ENCODE assay signal across 17 cellular contexts in the genomic region with DNA sequence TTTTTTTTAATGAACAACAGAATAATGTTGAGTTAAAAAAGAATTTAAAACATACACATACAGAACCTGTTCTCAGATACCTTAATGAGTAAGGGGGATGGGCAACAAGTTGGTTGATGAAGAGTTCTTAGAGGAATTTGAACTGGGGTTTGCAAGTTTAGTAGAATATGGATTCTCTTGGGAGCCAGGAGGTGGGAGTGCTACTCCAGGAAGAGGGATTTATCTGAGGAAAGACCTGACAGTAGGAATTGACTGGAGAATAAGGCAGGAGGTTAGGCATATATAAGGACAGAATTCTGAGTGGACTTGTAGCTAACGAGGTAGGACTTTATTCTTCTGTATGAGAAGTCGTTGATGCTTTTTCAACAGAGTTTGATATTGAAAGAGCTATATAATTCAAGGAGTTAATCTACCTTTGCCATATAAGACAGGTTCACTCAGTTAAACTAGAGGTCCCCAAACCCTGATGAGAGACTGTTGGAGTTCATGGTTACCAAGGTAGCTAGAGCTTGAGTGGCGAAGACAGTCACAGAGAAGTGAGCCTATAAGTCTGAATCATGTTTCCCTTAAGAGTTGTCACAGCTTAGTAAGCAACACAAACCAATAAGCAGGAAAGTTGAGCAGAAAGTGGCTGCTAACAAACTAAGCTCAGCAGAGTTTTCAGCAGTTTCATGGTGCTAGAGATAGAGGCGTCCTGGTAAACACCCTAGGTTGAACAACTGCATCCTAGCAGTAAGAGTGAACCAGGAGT.
DNase-seq lines count a peak whose midpoint lies in the region; ATAC-seq and TF ChIP-seq lines count a peak whose summit lies in the region.
"Had no signal": no experiment of that assay in that cellular context is flagged by ENCODE, and none has a peak within 500 bp of the region (broad histone marks: within the 10 kb centered on the region; RNA-seq: fewer than 3 reads in every experiment).

No MANE protein-coding gene starts in this region.

- no peak overlapping the region for H3K4me3 ChIP-seq in vagina
- H3K4me3 ChIP-seq: breast epithelium, esophagus muscularis mucosa, lung, psoas muscle, SJSA1 had no signal

- intact Hi-C loops in vagina (cut with DNase I): no loop called here

- TF ChIP-seq CTCF in vagina (IDR thresholded peaks at IDR 0.05): no peak

- ATAC-seq in activated naive CD8-positive, alpha-beta T cell treated with anti-CD3 and anti-CD28 coated beads, Interleukin-2, amount 50 U/mL, for 24 hours: peak; percentile 79

- H3K4me1 ChIP-seq in vagina: peaks cover 28% of the 10 kb centered on the region
- H3K4me1 ChIP-seq: breast epithelium, SJSA1 had no signal

- peak overlapping the region; percentile 57 for H3K27ac Mint-ChIP-seq in activated naive CD4-positive, alpha-beta T cell treated with anti-CD3 and anti-CD28 coated beads, Interleukin-2, amount 50 U/mL, for 24 hours
- H3K27ac Mint-ChIP-seq in activated naive CD8-positive, alpha-beta T cell treated with anti-CD3 and anti-CD28 coated beads, Interleukin-2, amount 50 U/mL, for 24 hours: peak overlapping the region; percentile 75
- H3K27ac Mint-ChIP-seq in stimulated activated naive CD8-positive, alpha-beta T cell treated with anti-CD3 and anti-CD28 coated beads, Interleukin-15, Interleukin-2, amounts not matched to agents 100 ng/mL and 50 ng/mL, for 24 hours: peak overlapping the region; percentile 85

- DNase-seq in activated naive CD4-positive, alpha-beta T cell treated with anti-CD3 and anti-CD28 coated beads, Interleukin-2, amount 50 U/mL, for 16 hours: no peak
- DNase-seq in NAMALWA (ENCODE audit: low spot score) (peak; percentile 21), midbrain (lab: John Stamatoyannopoulos, UW) (no peak), HPDE6-E6E7 (ENCODE audit: extremely low spot score) (no peak), vagina (ENCODE audit: extremely low spot score in 2 of 2) (no peak)
- DNase-seq in activated naive CD8-positive, alpha-beta T cell treated with anti-CD3 and anti-CD28 coated beads, Interleukin-2, amount 50 U/mL, for 24 hours: no peak
- DNase-seq: NCI-H187 treated with DMSO at 0.1 percent for 48 hours, NCI-H524, psoas muscle, T-helper 9 cell had no signal

- H3K4me1 Mint-ChIP-seq in activated naive CD4-positive, alpha-beta T cell treated with anti-CD3 and anti-CD28 coated beads, Interleukin-2, amount 50 U/mL, for 24 hours: peaks cover 85% of the 10 kb centered on the region
- peaks cover 82% of the 10 kb centered on the region for H3K4me1 Mint-ChIP-seq in activated naive CD8-positive, alpha-beta T cell treated with anti-CD3 and anti-CD28 coated beads, Interleukin-2, amount 50 U/mL, for 24 hours
- H3K4me1 Mint-ChIP-seq in stimulated activated naive CD8-positive, alpha-beta T cell treated with anti-CD3 and anti-CD28 coated beads, Interleukin-15, Interleukin-2, amounts not matched to agents 100 ng/mL and 50 ng/mL, for 24 hours (ENCODE audit: low read depth): peaks cover 84% of the 10 kb centered on the region

- no peaks in the 10 kb centered on the region for H3K9me3 ChIP-seq in vagina
- H3K9me3 ChIP-seq: breast epithelium, esophagus muscularis mucosa, psoas muscle, SJSA1 had no signal

- no peaks in the 10 kb centered on the region for H3K27me3 Mint-ChIP-seq in activated naive CD4-positive, alpha-beta T cell treated with anti-CD3 and anti-CD28 coated beads, Interleukin-2, amount 50 U/mL, for 24 hours
- H3K27me3 Mint-ChIP-seq in activated naive CD8-positive, alpha-beta T cell treated with anti-CD3 and anti-CD28 coated beads, Interleukin-2, amount 50 U/mL, for 24 hours: no peaks in the 10 kb centered on the region
- H3K27me3 Mint-ChIP-seq in stimulated activated naive CD8-positive, alpha-beta T cell treated with anti-CD3 and anti-CD28 coated beads, Interleukin-15, Interleukin-2, amounts not matched to agents 100 ng/mL and 50 ng/mL, for 24 hours: no peaks in the 10 kb centered on the region

- no peaks in the 10 kb centered on the region for H3K27me3 ChIP-seq in vagina
- H3K27me3 ChIP-seq: breast epithelium, esophagus muscularis mucosa, SJSA1 had no signal

- no peak for TF ChIP-seq POLR2A in vagina (IDR thresholded peaks at IDR 0.05)

- peak overlapping the region; percentile 35 for H3K4me3 Mint-ChIP-seq in activated naive CD4-positive, alpha-beta T cell treated with anti-CD3 and anti-CD28 coated beads, Interleukin-2, amount 50 U/mL, for 24 hours
- no peak overlapping the region for H3K4me3 Mint-ChIP-seq in activated naive CD8-positive, alpha-beta T cell treated with anti-CD3 and anti-CD28 coated beads, Interleukin-2, amount 50 U/mL, for 24 hours
- peak overlapping the region; percentile 25 for H3K4me3 Mint-ChIP-seq in stimulated activated naive CD8-positive, alpha-beta T cell treated with anti-CD3 and anti-CD28 coated beads, Interleukin-15, Interleukin-2, amounts not matched to agents 100 ng/mL and 50 ng/mL, for 24 hours
- H3K4me3 Mint-ChIP-seq: nephron had no signal

- H3K27ac ChIP-seq in vagina: no peak overlapping the region
- H3K27ac ChIP-seq: breast epithelium, esophagus muscularis mucosa, psoas muscle, SJSA1 had no signal

- H3K9me3 Mint-ChIP-seq in activated naive CD4-positive, alpha-beta T cell treated with anti-CD3 and anti-CD28 coated beads, Interleukin-2, amount 50 U/mL, for 24 hours: peaks cover 11% of the 10 kb centered on the region
- H3K9me3 Mint-ChIP-seq in activated naive CD8-positive, alpha-beta T cell treated with anti-CD3 and anti-CD28 coated beads, Interleukin-2, amount 50 U/mL, for 24 hours: peaks cover 22% of the 10 kb centered on the region
- peaks cover 6% of the 10 kb centered on the region for H3K9me3 Mint-ChIP-seq in stimulated activated naive CD8-positive, alpha-beta T cell treated with anti-CD3 and anti-CD28 coated beads, Interleukin-15, Interleukin-2, amounts not matched to agents 100 ng/mL and 50 ng/mL, for 24 hours

- H3K36me3 Mint-ChIP-seq in activated naive CD4-positive, alpha-beta T cell treated with anti-CD3 and anti-CD28 coated beads, Interleukin-2, amount 50 U/mL, for 24 hours: peaks cover 29% of the 10 kb centered on the region
- H3K36me3 Mint-ChIP-seq in activated naive CD8-positive, alpha-beta T cell treated with anti-CD3 and anti-CD28 coated beads, Interleukin-2, amount 50 U/mL, for 24 hours (ENCODE audit: low read depth): peaks cover 18% of the 10 kb centered on the region
- peaks cover 47% of the 10 kb centered on the region for H3K36me3 Mint-ChIP-seq in stimulated activated naive CD8-positive, alpha-beta T cell treated with anti-CD3 and anti-CD28 coated beads, Interleukin-15, Interleukin-2, amounts not matched to agents 100 ng/mL and 50 ng/mL, for 24 hours (ENCODE audit: low read depth)

- H3K36me3 ChIP-seq in vagina: no peaks in the 10 kb centered on the region
- H3K36me3 ChIP-seq: breast epithelium, esophagus muscularis mucosa, SJSA1 had no signal
